ENCODE assay signal across 38 cellular contexts in the genomic region with DNA sequence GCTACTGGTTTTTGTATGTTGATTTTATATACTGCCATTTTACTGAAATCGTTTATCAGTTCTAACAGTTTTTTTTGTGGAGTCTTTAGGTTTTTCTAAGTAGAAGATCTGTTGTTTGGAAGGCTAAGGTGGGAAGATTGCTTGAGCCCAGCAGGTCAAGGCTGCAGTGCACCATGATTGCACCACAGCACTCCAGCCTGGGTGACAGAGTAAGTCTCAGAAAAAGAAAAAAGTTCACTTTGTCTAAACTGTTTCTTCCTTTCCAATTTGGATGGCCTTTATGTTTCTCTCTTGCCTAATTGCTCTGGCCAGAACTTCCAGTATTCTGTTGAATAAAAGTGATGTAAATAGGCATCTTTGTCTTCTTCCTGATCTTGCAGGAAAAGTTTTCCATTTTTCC.
"Had no signal": no experiment of that assay in that cellular context is flagged by ENCODE, and none has a peak within 500 bp of the region (broad histone marks: within the 10 kb centered on the region; RNA-seq: fewer than 3 reads in every experiment).

No MANE protein-coding gene starts in this region.

- H3K27ac ChIP-seq: body of pancreas, brain microvascular endothelial cell, breast epithelium, VCaP had no signal

- H3K4me3 ChIP-seq: body of pancreas, breast epithelium had no signal

- H3K36me3 ChIP-seq: brain microvascular endothelial cell, breast epithelium had no signal

- H3K27me3 Mint-ChIP-seq: activated CD4-positive, alpha-beta memory T cell treated with anti-CD3 and anti-CD28 coated beads, Interleukin-2, amount 10 ng/mL, durations not matched to agents 7 days and 5 days; activated CD4-positive, alpha-beta T cell treated with anti-CD3 and anti-CD28 coated beads for 36 hours; activated CD8-positive, alpha-beta memory T cell treated with anti-CD3 and anti-CD28 coated beads, Interleukin-2, amount 10 ng/mL, durations not matched to agents 7 days and 5 days; activated naive CD8-positive, alpha-beta T cell; activated naive CD8-positive, alpha-beta T cell treated with anti-CD3 and anti-CD28 coated beads, Interleukin-2, amount 10 ng/mL, durations not matched to agents 7 days and 5 days; activated naive CD8-positive, alpha-beta T cell treated with anti-CD3 and anti-CD28 coated beads, Interleukin-2, amount 50 U/mL, for 24 hours; activated T-helper 17 cell treated with anti-CD3 and anti-CD28 coated beads, Interleukin-2, amount 50 U/mL, for 72 hours had no signal

- H3K27me3 ChIP-seq: body of pancreas, brain microvascular endothelial cell, breast epithelium had no signal

- H3K4me1 ChIP-seq: body of pancreas, breast epithelium had no signal

- H3K9me3 Mint-ChIP-seq: activated T-helper 17 cell treated with anti-CD3 and anti-CD28 coated beads, Interleukin-2, amount 50 U/mL, for 72 hours had no signal

- H3K27ac Mint-ChIP-seq: activated CD4-positive, alpha-beta memory T cell treated with anti-CD3 and anti-CD28 coated beads, Interleukin-2, amount 10 ng/mL, durations not matched to agents 7 days and 5 days; activated CD4-positive, alpha-beta T cell treated with anti-CD3 and anti-CD28 coated beads for 36 hours; activated CD4-positive, alpha-beta T cell treated with anti-CD3 and anti-CD28 coated beads, Interleukin-2, amount 10 ng/mL, durations not matched to agents 7 days and 5 days; activated CD8-positive, alpha-beta memory T cell treated with anti-CD3 and anti-CD28 coated beads, Interleukin-2, amount 10 ng/mL, durations not matched to agents 7 days and 5 days; activated CD8-positive, alpha-beta T cell treated with anti-CD3 and anti-CD28 coated beads, Interleukin-2, amount 10 ng/mL, durations not matched to agents 7 days and 5 days; activated naive CD4-positive, alpha-beta T cell treated with anti-CD3 and anti-CD28 coated beads for 36 hours; activated naive CD8-positive, alpha-beta T cell; activated naive CD8-positive, alpha-beta T cell treated with anti-CD3 and anti-CD28 coated beads, Interleukin-2, amount 10 ng/mL, durations not matched to agents 7 days and 5 days; activated naive CD8-positive, alpha-beta T cell treated with anti-CD3 and anti-CD28 coated beads, Interleukin-2, amount 50 U/mL, for 24 hours; activated T-cell treated with anti-CD3 and anti-CD28 coated beads, Interleukin-2, amount 50 U/mL, for 72 hours; activated T-helper 1 cell treated with anti-CD3 and anti-CD28 coated beads, Interleukin-12 subunit alpha, Interleukin-12 subunit beta, Interleukin-2, Interleukin-4 antibody, amounts not matched to agents 30 ng/mL and 10 ng/mL and 1 ng/mL, durations not matched to agents 14 hours and 24 hours and 36 hours; activated T-helper 17 cell treated with anti-CD3 and anti-CD28 coated beads, Interleukin-2, amount 50 U/mL, for 72 hours; T-helper 1 cell treated with Interleukin-12 subunit alpha and Interleukin-12 subunit beta and Interleukin-4 antibody, amounts not matched to agents 30 μg/mL and 1 μg/mL, for 36 hours; T-helper 2 cell treated with Interferon-gamma antibody and Interleukin-4, amounts not matched to agents 5 μg/mL and 100 μg/mL, for 36 hours; WTC11 had no signal

- ATAC-seq: activated CD4-positive, alpha-beta T cell treated with anti-CD3 and anti-CD28 coated beads for 36 hours; activated CD4-positive, CD25-positive, alpha-beta regulatory T cell treated with anti-CD3 and anti-CD28 coated beads, Interleukin-2, amount 50 U/mL, for 24 hours; activated CD8-positive, alpha-beta memory T cell treated with anti-CD3 and anti-CD28 coated beads, Interleukin-2, amount 10 ng/mL, durations not matched to agents 7 days and 5 days; activated CD8-positive, alpha-beta T cell treated with anti-CD3 and anti-CD28 coated beads, Interleukin-2, amount 10 ng/mL, durations not matched to agents 7 days and 5 days; activated naive CD8-positive, alpha-beta T cell treated with anti-CD3 and anti-CD28 coated beads, Interleukin-2, amount 50 U/mL, for 24 hours; activated T-cell treated with anti-CD3 and anti-CD28 coated beads, Interleukin-2, amount 50 U/mL, for 4 hours; activated T-cell treated with anti-CD3 and anti-CD28 coated beads, Interleukin-2, amount 50 U/mL, for 72 hours; activated T-helper 17 cell treated with anti-CD3 and anti-CD28 coated beads, Interleukin-2, amount 50 U/mL, for 72 hours; body of pancreas; WTC11 had no signal

- DNase-seq: activated CD4-positive, alpha-beta memory T cell treated with anti-CD3 and anti-CD28 coated beads, Interleukin-2, amount 10 ng/mL, durations not matched to agents 7 days and 5 days; activated CD4-positive, alpha-beta T cell treated with anti-CD3 and anti-CD28 coated beads for 1 hour; activated CD4-positive, alpha-beta T cell treated with anti-CD3 and anti-CD28 coated beads for 36 hours; activated CD4-positive, alpha-beta T cell treated with anti-CD3 and anti-CD28 coated beads for 48 hours; activated CD4-positive, alpha-beta T cell treated with anti-CD3 and anti-CD28 coated beads, Interleukin-2, amount 10 ng/mL, durations not matched to agents 7 days and 5 days; activated CD4-positive, alpha-beta T cell treated with anti-CD3 and anti-CD28 coated beads, Interleukin-2, amount 50 U/mL, for 48 hours; activated CD4-positive, CD25-positive, alpha-beta regulatory T cell; activated CD8-positive, alpha-beta memory T cell treated with anti-CD3 and anti-CD28 coated beads for 24 hours; activated CD8-positive, alpha-beta memory T cell treated with anti-CD3 and anti-CD28 coated beads, Interleukin-2, amount 10 ng/mL, durations not matched to agents 7 days and 5 days; activated CD8-positive, alpha-beta T cell treated with anti-CD3 and anti-CD28 coated beads, Interleukin-2, amount 10 ng/mL, durations not matched to agents 7 days and 5 days; activated effector memory CD4-positive, alpha-beta T cell treated with anti-CD3 and anti-CD28 coated beads, Interleukin-2, amount 50 U/mL, for 16 hours; activated gamma-delta T cell treated with Interleukin-2 at 50 U/mL for 16 hours; activated naive CD4-positive, alpha-beta T cell; activated naive CD4-positive, alpha-beta T cell treated with anti-CD3 and anti-CD28 coated beads for 36 hours; activated naive CD4-positive, alpha-beta T cell treated with anti-CD3 and anti-CD28 coated beads, Interleukin-2, amount 50 U/mL, for 16 hours; activated naive CD8-positive, alpha-beta T cell treated with anti-CD3 and anti-CD28 coated beads, Interleukin-2, amount 10 ng/mL, durations not matched to agents 7 days and 5 days; activated naive CD8-positive, alpha-beta T cell treated with anti-CD3 and anti-CD28 coated beads, Interleukin-2, amount 50 U/mL, for 24 hours; activated T-cell treated with anti-CD3 and anti-CD28 coated beads for 4 hours; activated T-cell treated with anti-CD3 and anti-CD28 coated beads, Interleukin-2, amount 50 U/mL, for 1 hour; activated T-cell treated with anti-CD3 and anti-CD28 coated beads, Interleukin-2, amount 50 U/mL, for 4 hours; activated T-cell treated with anti-CD3 and anti-CD28 coated beads, Interleukin-2, amount 50 U/mL, for 72 hours; amniotic stem cell; aorta; body of pancreas; brain microvascular endothelial cell; central memory CD4-positive, alpha-beta T cell; T-helper 1 cell; T-helper 2 cell; T-helper 9 cell had no signal

- H3K9me3 ChIP-seq: body of pancreas, breast epithelium had no signal

- H3K4me1 Mint-ChIP-seq: activated CD4-positive, alpha-beta memory T cell treated with anti-CD3 and anti-CD28 coated beads, Interleukin-2, amount 10 ng/mL, durations not matched to agents 7 days and 5 days; activated CD4-positive, alpha-beta T cell treated with anti-CD3 and anti-CD28 coated beads for 36 hours; activated CD4-positive, alpha-beta T cell treated with anti-CD3 and anti-CD28 coated beads, Interleukin-2, amount 10 ng/mL, durations not matched to agents 7 days and 5 days; activated CD8-positive, alpha-beta memory T cell treated with anti-CD3 and anti-CD28 coated beads, Interleukin-2, amount 10 ng/mL, durations not matched to agents 7 days and 5 days; activated naive CD8-positive, alpha-beta T cell treated with anti-CD3 and anti-CD28 coated beads, Interleukin-2, amount 10 ng/mL, durations not matched to agents 7 days and 5 days; activated naive CD8-positive, alpha-beta T cell treated with anti-CD3 and anti-CD28 coated beads, Interleukin-2, amount 50 U/mL, for 24 hours; activated T-helper 17 cell treated with anti-CD3 and anti-CD28 coated beads, Interleukin-2, amount 50 U/mL, for 72 hours; WTC11 had no signal

- H3K4me3 Mint-ChIP-seq: activated CD4-positive, alpha-beta memory T cell treated with anti-CD3 and anti-CD28 coated beads, Interleukin-2, amount 10 ng/mL, durations not matched to agents 7 days and 5 days; activated CD4-positive, alpha-beta T cell treated with anti-CD3 and anti-CD28 coated beads for 36 hours; activated CD4-positive, alpha-beta T cell treated with anti-CD3 and anti-CD28 coated beads, Interleukin-2, amount 10 ng/mL, durations not matched to agents 7 days and 5 days; activated CD8-positive, alpha-beta memory T cell treated with anti-CD3 and anti-CD28 coated beads, Interleukin-2, amount 10 ng/mL, durations not matched to agents 7 days and 5 days; activated CD8-positive, alpha-beta T cell treated with anti-CD3 and anti-CD28 coated beads, Interleukin-2, amount 10 ng/mL, durations not matched to agents 7 days and 5 days; activated naive CD4-positive, alpha-beta T cell treated with anti-CD3 and anti-CD28 coated beads for 36 hours; activated naive CD8-positive, alpha-beta T cell; activated naive CD8-positive, alpha-beta T cell treated with anti-CD3 and anti-CD28 coated beads, Interleukin-2, amount 10 ng/mL, durations not matched to agents 7 days and 5 days; activated naive CD8-positive, alpha-beta T cell treated with anti-CD3 and anti-CD28 coated beads, Interleukin-2, amount 50 U/mL, for 24 hours; activated T-cell treated with anti-CD3 and anti-CD28 coated beads, Interleukin-2, amount 50 U/mL, for 4 hours; activated T-cell treated with anti-CD3 and anti-CD28 coated beads, Interleukin-2, amount 50 U/mL, for 72 hours; activated T-helper 1 cell treated with anti-CD3 and anti-CD28 coated beads, Interleukin-12 subunit alpha, Interleukin-12 subunit beta, Interleukin-2, Interleukin-4 antibody, amounts not matched to agents 30 ng/mL and 10 ng/mL and 1 ng/mL, durations not matched to agents 14 hours and 24 hours and 36 hours; activated T-helper 17 cell treated with anti-CD3 and anti-CD28 coated beads, Interleukin-2, amount 50 U/mL, for 72 hours; T-helper 1 cell treated with Interleukin-12 subunit alpha and Interleukin-12 subunit beta and Interleukin-4 antibody, amounts not matched to agents 30 μg/mL and 1 μg/mL, for 36 hours; T-helper 2 cell treated with Interferon-gamma antibody and Interleukin-4, amounts not matched to agents 5 μg/mL and 100 μg/mL, for 36 hours; WTC11 had no signal
